ENCODE assay signal across 10 cellular contexts in genomic region chr17:29682987-29683386, GRCh38.
DNase-seq lines count a peak whose midpoint lies in the region; ATAC-seq, FAIRE-seq and TF ChIP-seq lines count a peak whose summit lies in the region.
"Had no signal": no experiment of that assay in that cellular context is flagged by ENCODE, and none has a peak within 500 bp of the region (broad histone marks: within the 10 kb centered on the region; RNA-seq: fewer than 3 reads in every experiment).

No MANE protein-coding gene starts in this region.

- H3K9me1 ChIP-seq in keratinocyte (ENCODE audit: control insufficient read depth, extremely low read depth, insufficient read depth, low read length), result no peaks in the 10 kb centered on the region

- H3K9me3 ChIP-seq in HUES64 (ENCODE audit: insufficient read depth, low read depth, low read length), result no peaks in the 10 kb centered on the region
- H3K9me3 ChIP-seq in keratinocyte (ENCODE audit: control insufficient read depth, low read depth, low read length), result no peaks in the 10 kb centered on the region

- no peak for TF ChIP-seq CTCF in keratinocyte (optimal IDR thresholded peaks at IDR 0.05 in 1 of 3, IDR thresholded peaks at IDR 0.05 in 1 of 3, conservative IDR thresholded peaks at IDR 0.05 in 1 of 3; ENCODE audit: extremely low read depth in 1 of 3, insufficient read depth in 2 of 3, low read length in 3 of 3)

- H3K4me1 ChIP-seq in HUES64 (ENCODE audit: insufficient read depth, low read length) (peaks cover 16% of the 10 kb centered on the region), keratinocyte (ENCODE audit: control insufficient read depth, extremely low read depth, insufficient read depth, low read length) (peaks cover 11% of the 10 kb centered on the region)

- no peaks in the 10 kb centered on the region for H4K20me1 ChIP-seq in keratinocyte (ENCODE audit: control insufficient read depth, extremely low read depth, insufficient read depth, low read length)

- no peak for ATAC-seq in stimulated activated naive B cell treated with anti-CD40 and anti-IgM and Interleukin-4, amounts not matched to agents 10 μg/mL and 1 μg/mL and 100 μg/mL, for 72 hours (replicated peaks)
- no peak for ATAC-seq in GM21529 (IDR thresholded peaks at IDR 0.05; ENCODE audit: unreplicated experiment)
- ATAC-seq: PC-3 had no signal

- 80% methylated on average over 3 of the region's 3 CpGs for WGBS in HUES64

- H3K27me3 ChIP-seq in HUES64 (ENCODE audit: insufficient read depth, low read length), result no peaks in the 10 kb centered on the region
- H3K27me3 ChIP-seq in keratinocyte (ENCODE audit: control insufficient read depth, extremely low read depth, insufficient read depth, low read length), result no peaks in the 10 kb centered on the region

- H3K27ac ChIP-seq in HUES64 (ENCODE audit: low read depth, low read length) (peak overlapping the region; percentile 61; the same call in 1 of the 2 replicates), keratinocyte (ENCODE audit: control insufficient read depth, insufficient read depth, low read length) (peak overlapping the region; percentile 47)

- FAIRE-seq in keratinocyte (lab: Jason Lieb, UNC), result no peak

- H3K4me3 Mint-ChIP-seq in activated T-helper 1 cell treated with anti-CD3 and anti-CD28 coated beads, Interleukin-12 subunit alpha, Interleukin-12 subunit beta, Interleukin-2, Interleukin-4 antibody, amounts not matched to agents 30 ng/mL and 10 ng/mL and 1 ng/mL, durations not matched to agents 14 hours and 24 hours and 36 hours, result no peak overlapping the region
- no peak overlapping the region for H3K4me3 Mint-ChIP-seq in stimulated activated naive B cell treated with anti-CD40 and anti-IgM and Interleukin-4, amounts not matched to agents 10 μg/mL and 1 μg/mL and 100 μg/mL, for 72 hours

- peaks cover 21% of the 10 kb centered on the region for H3K4me1 Mint-ChIP-seq in activated T-helper 1 cell treated with anti-CD3 and anti-CD28 coated beads, Interleukin-12 subunit alpha, Interleukin-12 subunit beta, Interleukin-2, Interleukin-4 antibody, amounts not matched to agents 30 ng/mL and 10 ng/mL and 1 ng/mL, durations not matched to agents 14 hours and 24 hours and 36 hours (ENCODE audit: low read depth)
- peaks cover 16 to 27% of the 10 kb centered on the region in 2 donors for H3K4me1 Mint-ChIP-seq in stimulated activated naive B cell treated with anti-CD40 and anti-IgM and Interleukin-4, amounts not matched to agents 10 μg/mL and 1 μg/mL and 100 μg/mL, for 72 hours

- H3K27ac Mint-ChIP-seq in activated T-helper 1 cell treated with anti-CD3 and anti-CD28 coated beads, Interleukin-12 subunit alpha, Interleukin-12 subunit beta, Interleukin-2, Interleukin-4 antibody, amounts not matched to agents 30 ng/mL and 10 ng/mL and 1 ng/mL, durations not matched to agents 14 hours and 24 hours and 36 hours, result peak overlapping the region; percentile 26
- peak overlapping the region; percentile 83 for H3K27ac Mint-ChIP-seq in stimulated activated naive B cell treated with anti-CD40 and anti-IgM and Interleukin-4, amounts not matched to agents 10 μg/mL and 1 μg/mL and 100 μg/mL, for 72 hours

- dilution Hi-C loops in keratinocyte (cut with MboI; ENCODE audit: extremely low pct_ligation_motif_present, low sequenced_read_pairs), result no loop called here

- no peaks in the 10 kb centered on the region for H3K9me3 Mint-ChIP-seq in activated T-helper 1 cell treated with anti-CD3 and anti-CD28 coated beads, Interleukin-12 subunit alpha, Interleukin-12 subunit beta, Interleukin-2, Interleukin-4 antibody, amounts not matched to agents 30 ng/mL and 10 ng/mL and 1 ng/mL, durations not matched to agents 14 hours and 24 hours and 36 hours
- H3K9me3 Mint-ChIP-seq in stimulated activated naive B cell treated with anti-CD40 and anti-IgM and Interleukin-4, amounts not matched to agents 10 μg/mL and 1 μg/mL and 100 μg/mL, for 72 hours, result no peaks in the 10 kb centered on the region

- H3K36me3 ChIP-seq in HUES64 (ENCODE audit: insufficient read depth, low read length) (no peaks in the 10 kb centered on the region), keratinocyte (ENCODE audit: control insufficient read depth in 2 of 2, extremely low read depth in 1 of 2, insufficient read depth in 2 of 2, low read length in 2 of 2) (peaks cover 0 to 4% of the 10 kb centered on the region in 2 experiments)

- no peak overlapping the region for H3K4me2 ChIP-seq in keratinocyte (ENCODE audit: control insufficient read depth, extremely low read depth, insufficient read depth, low read depth, low read length)

- peaks cover 24% of the 10 kb centered on the region for H3K36me3 Mint-ChIP-seq in activated T-helper 1 cell treated with anti-CD3 and anti-CD28 coated beads, Interleukin-12 subunit alpha, Interleukin-12 subunit beta, Interleukin-2, Interleukin-4 antibody, amounts not matched to agents 30 ng/mL and 10 ng/mL and 1 ng/mL, durations not matched to agents 14 hours and 24 hours and 36 hours (ENCODE audit: low read depth)
- peaks cover 25 to 40% of the 10 kb centered on the region in 2 donors for H3K36me3 Mint-ChIP-seq in stimulated activated naive B cell treated with anti-CD40 and anti-IgM and Interleukin-4, amounts not matched to agents 10 μg/mL and 1 μg/mL and 100 μg/mL, for 72 hours

- H3K4me3 ChIP-seq in HUES64 (ENCODE audit: low read length) (no peak overlapping the region), keratinocyte (ENCODE audit: control insufficient read depth in 2 of 3, extremely low read depth in 1 of 3, insufficient read depth in 2 of 3, low read depth in 1 of 3, low read length in 3 of 3) (no peak overlapping the region)

- no peak for DNase-seq in activated T-helper 1 cell treated with anti-CD3 and anti-CD28 coated beads, Interleukin-12 subunit alpha, Interleukin-12 subunit beta, Interleukin-2, Interleukin-4 antibody, amounts not matched to agents 30 ng/mL and 10 ng/mL and 1 ng/mL, durations not matched to agents 14 hours and 24 hours and 36 hours (ENCODE audit: low spot score)
- no peak for DNase-seq in keratinocyte (ENCODE audit: low read depth, low spot score)
- no peak for DNase-seq in stimulated activated naive B cell treated with anti-CD40 and anti-IgM and Interleukin-4, amounts not matched to agents 10 μg/mL and 1 μg/mL and 100 μg/mL, for 72 hours
- no peak for DNase-seq in SW 1271 (lab: John Stamatoyannopoulos, UW)
- no peak for DNase-seq in activated CD4-positive, alpha-beta T cell treated with anti-CD3 and anti-CD28 coated beads, Interleukin-2, amount 50 U/mL, for 48 hours
- DNase-seq: KBM-7; PC-3; stimulated activated naive CD4-positive, alpha-beta T cell treated with Interleukin-2 at 50 U/mL for 16 hours had no signal

- H2AFZ ChIP-seq in keratinocyte (ENCODE audit: control insufficient read depth, low read length), result no peak overlapping the region

- intact Hi-C loops in activated T-helper 1 cell treated with anti-CD3 and anti-CD28 coated beads, Interleukin-12 subunit alpha, Interleukin-12 subunit beta, Interleukin-2, Interleukin-4 antibody, amounts not matched to agents 30 ng/mL and 10 ng/mL and 1 ng/mL, durations not matched to agents 14 hours and 24 hours and 36 hours (cut with micrococcal nuclease), result no loop called here

- H3K9ac ChIP-seq in HUES64 (ENCODE audit: low read depth, low read length), result no peak overlapping the region
- H3K9ac ChIP-seq in keratinocyte (ENCODE audit: control insufficient read depth, extremely low read depth, insufficient read depth, low read length), result no peak overlapping the region

- H3K27me3 Mint-ChIP-seq in activated T-helper 1 cell treated with anti-CD3 and anti-CD28 coated beads, Interleukin-12 subunit alpha, Interleukin-12 subunit beta, Interleukin-2, Interleukin-4 antibody, amounts not matched to agents 30 ng/mL and 10 ng/mL and 1 ng/mL, durations not matched to agents 14 hours and 24 hours and 36 hours (ENCODE audit: insufficient read depth), result no peaks in the 10 kb centered on the region
- no peaks in the 10 kb centered on the region for H3K27me3 Mint-ChIP-seq in stimulated activated naive B cell treated with anti-CD40 and anti-IgM and Interleukin-4, amounts not matched to agents 10 μg/mL and 1 μg/mL and 100 μg/mL, for 72 hours

- H3K79me2 ChIP-seq in keratinocyte (ENCODE audit: control insufficient read depth, insufficient read depth, low read length), result no peaks in the 10 kb centered on the region
